Comparison of ENCODE assay signal across 8 cellular contexts in genomic region chr1:181023265-181024057, GRCh38. TPM values are rescaled to one million over a fixed set of nuclear protein-coding genes. Genes with fewer than 3 reads are reported as not detected.
DNase-seq lines count a peak whose midpoint lies in the region; ATAC-seq and TF ChIP-seq lines count a peak whose summit lies in the region.

No MANE protein-coding gene starts in this region.

- H3K4me1 ChIP-seq in cardiac muscle cell (ENCODE audit: low read depth) (peaks cover 6% of the 10 kb centered on the region), liver (ENCODE audit: control insufficient read depth in 4 of 4, insufficient read depth in 4 of 4, low read length in 3 of 4) (peaks cover 0 to 5% (median 3%) of the 10 kb centered on the region in 4 donors), transverse colon (peaks cover 6 to 24% (median 20%) of the 10 kb centered on the region in 4 donors)

- in situ Hi-C loops in transverse colon (cut with MboI; ENCODE audit: low pct_ligation_motif_present in 1 of 4, low pct_unique_long_range_greater_than_20kb in 1 of 4, low sequenced_read_pairs in 3 of 4): no loop called here

- H3K27me3 ChIP-seq in cardiac muscle cell (no peaks in the 10 kb centered on the region), liver (ENCODE audit: control insufficient read depth in 4 of 4, insufficient read depth in 4 of 4, low read length in 3 of 4) (no peaks in the 10 kb centered on the region), transverse colon (no peaks in the 10 kb centered on the region)

- WGBS in liver: 72% methylated on average over 10 of the region's 10 CpGs
- 55 to 63% methylated on average over 9 to 10 of the region's 10 CpGs for WGBS in transverse colon (ENCODE audit: low coverage in 1 of 2), 2 donors

- H3K27ac Mint-ChIP-seq in activated naive CD4-positive, alpha-beta T cell treated with anti-CD3 and anti-CD28 coated beads, Interleukin-2, amount 50 U/mL, for 72 hours: peak overlapping the region; percentile 95 to 98

- TF ChIP-seq CTCF in cardiac muscle cell (IDR thresholded peaks at IDR 0.05; ENCODE audit: low read depth, low read length): no peak
- no peak for TF ChIP-seq CTCF in liver (IDR thresholded peaks at IDR 0.05; ENCODE audit: low read depth, low read length, missing input control)
- TF ChIP-seq CTCF in transverse colon (IDR thresholded peaks at IDR 0.05): peak in 1 of 5 experiments; percentile 15

- H3K4me3 ChIP-seq in cardiac muscle cell (peak overlapping the region; percentile 9), liver (ENCODE audit: low read depth in 1 of 3, low read length in 3 of 3) (peak overlapping the region in 2 of 3 donors; percentile 24 to 75), transverse colon (peak overlapping the region in 2 of 4 donors; percentile 74 to 90)

- H3K27ac ChIP-seq in cardiac muscle cell (peak overlapping the region; percentile 44), liver (ENCODE audit: low read depth in 1 of 2, low read length in 2 of 2) (peak overlapping the region in 1 of 2 donors; percentile 94), transverse colon (peak overlapping the region; percentile 64 to 97 (median 90))

- no peaks in the 10 kb centered on the region for H3K9me3 Mint-ChIP-seq in activated naive CD4-positive, alpha-beta T cell treated with anti-CD3 and anti-CD28 coated beads, Interleukin-2, amount 50 U/mL, for 72 hours

- no peak for TF ChIP-seq EP300 in transverse colon (IDR thresholded peaks at IDR 0.05; ENCODE audit: low read depth)

- intact Hi-C loops in Right ventricle myocardium superior (cut with DNase I): no loop called here
- intact Hi-C loops in transverse colon (cut with DNase I; ENCODE audit: low total_unique reads): loop anchor here (2.0 kb wide), 1 partner anchor 65 kb away; the partner anchor contains the start of gene IER5

- H3K36me3 ChIP-seq in cardiac muscle cell: no peaks in the 10 kb centered on the region
- no peaks in the 10 kb centered on the region for H3K36me3 ChIP-seq in liver (ENCODE audit: control insufficient read depth in 4 of 4, insufficient read depth in 3 of 4, low read depth in 1 of 4, low read length in 3 of 4)
- H3K36me3 ChIP-seq in transverse colon: no peaks in the 10 kb centered on the region

- no peak for TF ChIP-seq RAD21 in liver (IDR thresholded peaks at IDR 0.05)

- no peak for TF ChIP-seq POLR2A in transverse colon (IDR thresholded peaks at IDR 0.05)

- peaks cover 7 to 14% of the 10 kb centered on the region in 2 donors for H3K36me3 Mint-ChIP-seq in activated naive CD4-positive, alpha-beta T cell treated with anti-CD3 and anti-CD28 coated beads, Interleukin-2, amount 50 U/mL, for 72 hours

- DNase-seq in cardiac muscle cell (ENCODE audit: low read depth in 1 of 2, low spot score in 1 of 2): no peak
- DNase-seq in Right ventricle myocardium superior: no peak
- DNase-seq in activated naive CD4-positive, alpha-beta T cell treated with anti-CD3 and anti-CD28 coated beads, Interleukin-2, amount 50 U/mL, for 72 hours (ENCODE audit: low spot score in 2 of 2): no peak
- no peak for DNase-seq in transverse colon
- no peak for DNase-seq in superior temporal gyrus (ENCODE audit: extremely low spot score)

- no peak overlapping the region for H3K9ac ChIP-seq in liver (ENCODE audit: low read depth in 1 of 2, low read length in 2 of 2)

- ATAC-seq in Right ventricle myocardium superior (ENCODE audit: poor library complexity): no peak
- ATAC-seq in activated naive CD4-positive, alpha-beta T cell treated with anti-CD3 and anti-CD28 coated beads, Interleukin-2, amount 50 U/mL, for 72 hours: no peak
- ATAC-seq in HG03469 (IDR thresholded peaks at IDR 0.05; ENCODE audit: unreplicated experiment): no peak
- no peak for ATAC-seq in HG02938 (IDR thresholded peaks at IDR 0.05; ENCODE audit: unreplicated experiment)

- no peaks in the 10 kb centered on the region for H3K9me3 ChIP-seq in cardiac muscle cell (ENCODE audit: low read depth)
- H3K9me3 ChIP-seq in liver (ENCODE audit: control insufficient read depth in 4 of 4, low read length in 3 of 4): no peaks in the 10 kb centered on the region
- H3K9me3 ChIP-seq in transverse colon: no peaks in the 10 kb centered on the region

TF ChIP-seq in liver, 16 proteins besides CTCF, POLR2A, EP300 and RAD21:
- no peak for TF ChIP-seq ZBTB33 (IDR thresholded peaks at IDR 0.05)
- no peak for TF ChIP-seq ATF3 (IDR thresholded peaks at IDR 0.05)
- no peak for TF ChIP-seq HNF4A (conservative IDR thresholded peaks at IDR 0.05)
- TF ChIP-seq GABPA (IDR thresholded peaks at IDR 0.05 in 1 of 2, conservative IDR thresholded peaks at IDR 0.05 in 1 of 2): no peak
- no peak for TF ChIP-seq TAF1 (conservative IDR thresholded peaks at IDR 0.05)
- no peak for TF ChIP-seq SP1 (IDR thresholded peaks at IDR 0.05)
- TF ChIP-seq MAX (IDR thresholded peaks at IDR 0.05): no peak
TF ChIP-seq in liver: peak in this region for 0.

RNA-seq across cellular contexts. Expression of gene STX6, which starts 0.8 kb away (rescaled TPM):
- 14.7 and 17.5 TPM in 2 replicates for total RNA-seq in cardiac muscle cell
- polyA plus RNA-seq in cardiac muscle cell: 8.2 and 17.5 TPM in 2 replicates
- 6.0 TPM for total RNA-seq in Right ventricle myocardium superior
- 10 to 100 TPM; 18.7 to 20.3 TPM for total RNA-seq in activated naive CD4-positive, alpha-beta T cell treated with anti-CD3 and anti-CD28 coated beads, Interleukin-2, amount 50 U/mL, for 72 hours
- 10 to 100 TPM in 1 of 2 donors, 1 to 10 TPM in 1; 6.3 to 11.1 TPM for total RNA-seq in liver
- 1 to 10 TPM; 1.6 to 2.2 TPM for polyA plus RNA-seq in liver
- 10 to 100 TPM; 16.1 to 21.0 (median 17.6) TPM for total RNA-seq in transverse colon

RNA-seq across cellular contexts. Expression of gene MR1, which starts 10.3 kb away (rescaled TPM):
- total RNA-seq in cardiac muscle cell: 0.12 and 0.21 TPM in 2 replicates
- polyA plus RNA-seq in cardiac muscle cell: 1.4 TPM in 1 of 2 replicates, not detected in the other
- total RNA-seq in Right ventricle myocardium superior: 3.3 TPM
- 10 to 100 TPM; 13.5 to 27.4 TPM for total RNA-seq in activated naive CD4-positive, alpha-beta T cell treated with anti-CD3 and anti-CD28 coated beads, Interleukin-2, amount 50 U/mL, for 72 hours
- 1 to 10 TPM; 5.5 to 8.1 TPM for total RNA-seq in liver
- 1 to 10 TPM; 5.5 to 6.6 TPM for polyA plus RNA-seq in liver
- 1 to 10 TPM in 3 of 4 donors, under 1 TPM in 1; 1.00 to 8.6 (median 4.7) TPM for total RNA-seq in transverse colon
